9 cellular contexts compared by ENCODE assay signal in the genomic region with DNA sequence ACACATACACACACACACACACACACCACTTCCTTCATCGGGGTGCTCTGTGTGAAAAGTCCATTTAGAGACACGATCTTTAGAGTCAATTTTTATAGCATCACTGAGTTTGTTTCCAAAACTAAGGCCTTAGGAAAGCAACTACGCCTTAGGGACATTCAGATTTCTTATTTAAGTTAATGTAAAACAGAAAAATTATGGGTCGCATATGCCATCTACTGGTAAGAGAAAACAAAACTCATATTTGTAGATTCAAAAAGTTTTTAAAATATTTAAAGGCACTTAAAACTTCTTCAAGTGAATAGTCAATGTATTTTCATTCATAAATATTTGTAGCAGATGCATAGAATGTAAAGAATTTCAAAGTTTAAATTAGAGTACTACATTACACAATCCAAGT.
DNase-seq lines count a peak whose midpoint lies in the region; ATAC-seq, FAIRE-seq and TF ChIP-seq lines count a peak whose summit lies in the region.
"Had no signal": no experiment of that assay in that cellular context is flagged by ENCODE, and none has a peak within 500 bp of the region (broad histone marks: within the 10 kb centered on the region; RNA-seq: fewer than 3 reads in every experiment).

No MANE protein-coding gene starts in this region.

- peak; percentile 65 for FAIRE-seq in RCC 7860 (lab: Jason Lieb, UNC)

- H3K27ac ChIP-seq in transverse colon (no peak overlapping the region), caudate nucleus (ENCODE audit: low read depth, low read length) (no peak overlapping the region)

- in situ Hi-C loops in transverse colon (cut with MboI; ENCODE audit: low pct_ligation_motif_present in 1 of 4, low pct_unique_long_range_greater_than_20kb in 1 of 4, low sequenced_read_pairs in 3 of 4), result loop anchor here in 1 of 4 donors (25.0 kb wide), 1 partner anchor 398 kb away; no protein-coding TSS in a partner anchor

- H3K27me3 ChIP-seq in transverse colon, result no peaks in the 10 kb centered on the region

- DNase-seq in SIG-M5 treated with dmso at 0.1 percent for 504 hours (lab: John Stamatoyannopoulos, UW; ENCODE audit: unreplicated experiment), result peak; percentile 5
- no peak for DNase-seq in SIG-M5 (lab: John Stamatoyannopoulos, UW)
- no peak for DNase-seq in RCC 7860 (ENCODE audit: low spot score)
- DNase-seq in foreskin fibroblast, result peak; percentile 16 to 68
- no peak for DNase-seq in transverse colon
- DNase-seq in activated CD8-positive, alpha-beta memory T cell treated with anti-CD3 and anti-CD28 coated beads, Interleukin-2, amount 50 U/mL, for 48 hours, result no peak
- DNase-seq in WTC11 (ENCODE audit: low spot score), result no peak
- DNase-seq in caudate nucleus (lab: John Stamatoyannopoulos, UW), result no peak
- DNase-seq: CD4-positive, alpha-beta memory T cell had no signal

- intact Hi-C loops in transverse colon (cut with DNase I; ENCODE audit: low total_unique reads), result no loop called here

- TF ChIP-seq POLR2A in transverse colon (IDR thresholded peaks at IDR 0.05), result no peak

- TF ChIP-seq CTCF in foreskin fibroblast (IDR thresholded peaks at IDR 0.05; ENCODE audit: low read depth, low read length), result no peak
- TF ChIP-seq CTCF in transverse colon (IDR thresholded peaks at IDR 0.05), result peak in 4 of 5 experiments; percentile 17 to 31 (median 27)
- no peak for TF ChIP-seq CTCF in WTC11 (IDR thresholded peaks at IDR 0.05)

- POLR2A ChIA-PET in WTC11 (lab: Charles Lee), result interaction anchor here (0.6 kb wide), 1 partner anchor 171 kb away, joined by 3 read pairs; no protein-coding TSS in a partner anchor

- CTCF ChIA-PET in WTC11 (lab: Charles Lee), result interaction anchor here (1.1 kb wide), 1 partner anchor 136 kb away, joined by 3 read pairs; no protein-coding TSS in a partner anchor

- H3K27me3 Mint-ChIP-seq in WTC11 (ENCODE audit: low read depth), result no peaks in the 10 kb centered on the region
- H3K27me3 Mint-ChIP-seq: CD4-positive, alpha-beta memory T cell had no signal

- H3K36me3 Mint-ChIP-seq in WTC11, result peaks cover 12% of the 10 kb centered on the region; the same call in 1 of the 2 replicates

- WGBS in transverse colon (ENCODE audit: low coverage in 1 of 2), 2 donors, result 48 to 49% methylated on average over 4 of the region's 4 CpGs

- H3K9me3 Mint-ChIP-seq in WTC11, result no peaks in the 10 kb centered on the region
- H3K9me3 Mint-ChIP-seq: CD4-positive, alpha-beta memory T cell had no signal

- H3K4me1 Mint-ChIP-seq in WTC11, result peaks cover 17% of the 10 kb centered on the region

- H3K27ac Mint-ChIP-seq in WTC11, result no peak overlapping the region

- peaks cover 0 to 9% (median 4%) of the 10 kb centered on the region in 4 donors for H3K4me1 ChIP-seq in transverse colon

- no peaks in the 10 kb centered on the region for H3K9me3 ChIP-seq in transverse colon

- H3K36me3 ChIP-seq in transverse colon, result peaks cover 0 to 7% (median 3%) of the 10 kb centered on the region in 4 donors

- no peak for ATAC-seq in WTC11

- no peak overlapping the region for H3K4me3 Mint-ChIP-seq in WTC11

- H3K4me3 ChIP-seq in foreskin fibroblast (ENCODE audit: low read depth in 1 of 2, low read length in 2 of 2) (no peak overlapping the region), transverse colon (no peak overlapping the region)

- no peak for TF ChIP-seq EP300 in transverse colon (IDR thresholded peaks at IDR 0.05; ENCODE audit: low read depth)

TF ChIP-seq in WTC11, 78 proteins besides CTCF, POLR2A, EP300 and RAD21 (continues in another document):
- TF ChIP-seq ZNF317 (CRISPR knock-in tag; IDR thresholded peaks at IDR 0.05; ENCODE audit: borderline replicate concordance, low read depth) (no peak), ZNF671 (CRISPR knock-in tag; IDR thresholded peaks at IDR 0.05) (no peak), OVOL2 (CRISPR knock-in tag; IDR thresholded peaks at IDR 0.05; ENCODE audit: borderline replicate concordance) (no peak), NFATC4 (CRISPR knock-in tag; IDR thresholded peaks at IDR 0.05) (no peak), NR2C2 (CRISPR knock-in tag; IDR thresholded peaks at IDR 0.05) (no peak), ZBTB21 (CRISPR knock-in tag; IDR thresholded peaks at IDR 0.05; ENCODE audit: borderline replicate concordance) (no peak), ZNF121 (CRISPR knock-in tag; IDR thresholded peaks at IDR 0.05) (no peak), MXD4 (CRISPR knock-in tag; IDR thresholded peaks at IDR 0.05; ENCODE audit: borderline replicate concordance) (no peak), RELA (CRISPR knock-in tag; IDR thresholded peaks at IDR 0.05; ENCODE audit: borderline replicate concordance) (no peak)
- TF ChIP-seq, protein P1, sequence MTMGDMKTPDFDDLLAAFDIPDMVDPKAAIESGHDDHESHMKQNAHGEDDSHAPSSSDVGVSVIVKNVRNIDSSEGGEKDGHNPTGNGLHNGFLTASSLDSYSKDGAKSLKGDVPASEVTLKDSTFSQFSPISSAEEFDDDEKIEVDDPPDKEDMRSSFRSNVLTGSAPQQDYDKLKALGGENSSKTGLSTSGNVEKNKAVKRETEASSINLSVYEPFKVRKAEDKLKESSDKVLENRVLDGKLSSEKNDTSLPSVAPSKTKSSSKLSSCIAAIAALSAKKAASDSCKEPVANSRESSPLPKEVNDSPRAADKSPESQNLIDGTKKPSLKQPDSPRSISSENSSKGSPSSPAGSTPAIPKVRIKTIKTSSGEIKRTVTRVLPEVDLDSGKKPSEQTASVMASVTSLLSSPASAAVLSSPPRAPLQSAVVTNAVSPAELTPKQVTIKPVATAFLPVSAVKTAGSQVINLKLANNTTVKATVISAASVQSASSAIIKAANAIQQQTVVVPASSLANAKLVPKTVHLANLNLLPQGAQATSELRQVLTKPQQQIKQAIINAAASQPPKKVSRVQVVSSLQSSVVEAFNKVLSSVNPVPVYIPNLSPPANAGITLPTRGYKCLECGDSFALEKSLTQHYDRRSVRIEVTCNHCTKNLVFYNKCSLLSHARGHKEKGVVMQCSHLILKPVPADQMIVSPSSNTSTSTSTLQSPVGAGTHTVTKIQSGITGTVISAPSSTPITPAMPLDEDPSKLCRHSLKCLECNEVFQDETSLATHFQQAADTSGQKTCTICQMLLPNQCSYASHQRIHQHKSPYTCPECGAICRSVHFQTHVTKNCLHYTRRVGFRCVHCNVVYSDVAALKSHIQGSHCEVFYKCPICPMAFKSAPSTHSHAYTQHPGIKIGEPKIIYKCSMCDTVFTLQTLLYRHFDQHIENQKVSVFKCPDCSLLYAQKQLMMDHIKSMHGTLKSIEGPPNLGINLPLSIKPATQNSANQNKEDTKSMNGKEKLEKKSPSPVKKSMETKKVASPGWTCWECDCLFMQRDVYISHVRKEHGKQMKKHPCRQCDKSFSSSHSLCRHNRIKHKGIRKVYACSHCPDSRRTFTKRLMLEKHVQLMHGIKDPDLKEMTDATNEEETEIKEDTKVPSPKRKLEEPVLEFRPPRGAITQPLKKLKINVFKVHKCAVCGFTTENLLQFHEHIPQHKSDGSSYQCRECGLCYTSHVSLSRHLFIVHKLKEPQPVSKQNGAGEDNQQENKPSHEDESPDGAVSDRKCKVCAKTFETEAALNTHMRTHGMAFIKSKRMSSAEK (CRISPR knock-in tag; IDR thresholded peaks at IDR 0.05; ENCODE audit: borderline replicate concordance), result no peak
- TF ChIP-seq, protein P2, sequence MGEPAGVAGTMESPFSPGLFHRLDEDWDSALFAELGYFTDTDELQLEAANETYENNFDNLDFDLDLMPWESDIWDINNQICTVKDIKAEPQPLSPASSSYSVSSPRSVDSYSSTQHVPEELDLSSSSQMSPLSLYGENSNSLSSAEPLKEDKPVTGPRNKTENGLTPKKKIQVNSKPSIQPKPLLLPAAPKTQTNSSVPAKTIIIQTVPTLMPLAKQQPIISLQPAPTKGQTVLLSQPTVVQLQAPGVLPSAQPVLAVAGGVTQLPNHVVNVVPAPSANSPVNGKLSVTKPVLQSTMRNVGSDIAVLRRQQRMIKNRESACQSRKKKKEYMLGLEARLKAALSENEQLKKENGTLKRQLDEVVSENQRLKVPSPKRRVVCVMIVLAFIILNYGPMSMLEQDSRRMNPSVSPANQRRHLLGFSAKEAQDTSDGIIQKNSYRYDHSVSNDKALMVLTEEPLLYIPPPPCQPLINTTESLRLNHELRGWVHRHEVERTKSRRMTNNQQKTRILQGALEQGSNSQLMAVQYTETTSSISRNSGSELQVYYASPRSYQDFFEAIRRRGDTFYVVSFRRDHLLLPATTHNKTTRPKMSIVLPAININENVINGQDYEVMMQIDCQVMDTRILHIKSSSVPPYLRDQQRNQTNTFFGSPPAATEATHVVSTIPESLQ (CRISPR knock-in tag; IDR thresholded peaks at IDR 0.05), result no peak
- TF ChIP-seq, protein P3, sequence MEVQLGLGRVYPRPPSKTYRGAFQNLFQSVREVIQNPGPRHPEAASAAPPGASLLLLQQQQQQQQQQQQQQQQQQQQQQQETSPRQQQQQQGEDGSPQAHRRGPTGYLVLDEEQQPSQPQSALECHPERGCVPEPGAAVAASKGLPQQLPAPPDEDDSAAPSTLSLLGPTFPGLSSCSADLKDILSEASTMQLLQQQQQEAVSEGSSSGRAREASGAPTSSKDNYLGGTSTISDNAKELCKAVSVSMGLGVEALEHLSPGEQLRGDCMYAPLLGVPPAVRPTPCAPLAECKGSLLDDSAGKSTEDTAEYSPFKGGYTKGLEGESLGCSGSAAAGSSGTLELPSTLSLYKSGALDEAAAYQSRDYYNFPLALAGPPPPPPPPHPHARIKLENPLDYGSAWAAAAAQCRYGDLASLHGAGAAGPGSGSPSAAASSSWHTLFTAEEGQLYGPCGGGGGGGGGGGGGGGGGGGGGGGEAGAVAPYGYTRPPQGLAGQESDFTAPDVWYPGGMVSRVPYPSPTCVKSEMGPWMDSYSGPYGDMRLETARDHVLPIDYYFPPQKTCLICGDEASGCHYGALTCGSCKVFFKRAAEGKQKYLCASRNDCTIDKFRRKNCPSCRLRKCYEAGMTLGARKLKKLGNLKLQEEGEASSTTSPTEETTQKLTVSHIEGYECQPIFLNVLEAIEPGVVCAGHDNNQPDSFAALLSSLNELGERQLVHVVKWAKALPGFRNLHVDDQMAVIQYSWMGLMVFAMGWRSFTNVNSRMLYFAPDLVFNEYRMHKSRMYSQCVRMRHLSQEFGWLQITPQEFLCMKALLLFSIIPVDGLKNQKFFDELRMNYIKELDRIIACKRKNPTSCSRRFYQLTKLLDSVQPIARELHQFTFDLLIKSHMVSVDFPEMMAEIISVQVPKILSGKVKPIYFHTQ (CRISPR knock-in tag; IDR thresholded peaks at IDR 0.05), result no peak

Comparison
In these comparisons a context has a peak if more than half of its experiments do, and no peak if none do; other contexts are left out.
1. DNase-seq: peak in SIG-M5 treated with dmso at 0.1 percent for 504 hours (single experiment) and foreskin fibroblast (2 of 2); none in SIG-M5 (single experiment), RCC 7860 (single experiment), transverse colon (single experiment), activated CD8-positive, alpha-beta memory T cell treated with anti-CD3 and anti-CD28 coated beads, Interleukin-2, amount 50 U/mL, for 48 hours (single experiment), WTC11 (single experiment) and caudate nucleus (0 of 61).
2. CTCF ChIP-seq: peak in transverse colon (4 of 5); none in foreskin fibroblast (single experiment) and WTC11 (single experiment).